Comparison of ENCODE assay signal across 1 cellular context in genomic region chr14:51202914-51203665, GRCh38.
TF ChIP-seq lines count a peak whose summit lies in the region.

No MANE protein-coding gene starts in this region.

TF ChIP-seq in HepG2, 621 proteins besides CTCF, POLR2A, EP300 and RAD21 (continued from another document):
- no peak for TF ChIP-seq PAXIP1 (CRISPR knock-in tag; conservative IDR thresholded peaks at IDR 0.05)
- TF ChIP-seq ATF2 (CRISPR knock-in tag; IDR thresholded peaks at IDR 0.05): no peak
- no peak for TF ChIP-seq HOXA5 (CRISPR knock-in tag; IDR thresholded peaks at IDR 0.05)
- TF ChIP-seq ZNF768 (CRISPR knock-in tag; IDR thresholded peaks at IDR 0.05): no peak
- TF ChIP-seq ZEB1 (IDR thresholded peaks at IDR 0.05; ENCODE audit: insufficient replicate concordance, low read depth): no peak
- no peak for TF ChIP-seq EZH2 (conservative IDR thresholded peaks at IDR 0.05; ENCODE audit: low read depth, low read length)
- no peak for TF ChIP-seq KMT2A (CRISPR knock-in tag; IDR thresholded peaks at IDR 0.05)
- TF ChIP-seq ZNF737 (CRISPR knock-in tag; IDR thresholded peaks at IDR 0.05; ENCODE audit: borderline replicate concordance): no peak
- no peak for TF ChIP-seq ELF4 (CRISPR knock-in tag; IDR thresholded peaks at IDR 0.05; ENCODE audit: borderline replicate concordance)
- no peak for TF ChIP-seq TOE1 (CRISPR knock-in tag; IDR thresholded peaks at IDR 0.05)
- TF ChIP-seq PAWR (CRISPR knock-in tag; IDR thresholded peaks at IDR 0.05; ENCODE audit: borderline replicate concordance): no peak
- no peak for TF ChIP-seq ZFP90 (CRISPR knock-in tag; IDR thresholded peaks at IDR 0.05; ENCODE audit: borderline replicate concordance)
- no peak for TF ChIP-seq NPAS2 (CRISPR knock-in tag; IDR thresholded peaks at IDR 0.05; ENCODE audit: borderline replicate concordance)
